In genomic region chr7:4479367-4480039, GRCh38 we compare ENCODE assay signal across 8 cellular contexts.
DNase-seq lines count a peak whose midpoint lies in the region; ATAC-seq and TF ChIP-seq lines count a peak whose summit lies in the region.

No MANE protein-coding gene starts in this region.

- H3K4me1 ChIP-seq in heart left ventricle, result no peaks in the 10 kb centered on the region
- H3K4me1 ChIP-seq in left ventricle myocardium inferior, result no peaks in the 10 kb centered on the region

- no peak for TF ChIP-seq POLR2A in heart left ventricle (IDR thresholded peaks at IDR 0.05)

- H3K27me3 ChIP-seq in heart left ventricle (no peaks in the 10 kb centered on the region), left ventricle myocardium inferior (ENCODE audit: low read depth) (peaks cover under 1% of the 10 kb centered on the region)

- WGBS in heart left ventricle, 4 donors, result 48 to 59% (median 53%) methylated on average over 12 of the region's 12 CpGs

- H3K9me3 ChIP-seq in heart left ventricle (peaks cover 0 to 12% (median 2%) of the 10 kb centered on the region in 12 donors), left ventricle myocardium inferior (replicated peaks) (peaks cover 26% of the 10 kb centered on the region)

- DNase-seq in heart left ventricle, result no peak
- no peak for DNase-seq in Right ventricle myocardium inferior (ENCODE audit: missing footprints)
- DNase-seq in NCI-H146 treated with DMSO at 0.1 percent for 48 hours (lab: John Stamatoyannopoulos, UW; ENCODE audit: unreplicated experiment), result peak; percentile 65
- DNase-seq in SW 1271 (lab: John Stamatoyannopoulos, UW), result peak; percentile 64 to 82
- DNase-seq in left ventricle myocardium inferior, result no peak
- DNase-seq in stromal cell of bone marrow (ENCODE audit: low read depth), result peak; percentile 1
- DNase-seq in stimulated activated naive CD4-positive, alpha-beta T cell (lab: John Stamatoyannopoulos, UW), result no peak

- intact Hi-C loops in heart left ventricle (cut with DNase I) (loop anchor here in 1 of 10 donors (10.0 kb wide), 1 partner anchor 555 kb away; no protein-coding TSS in a partner anchor), Right ventricle myocardium inferior (cut with DNase I) (no loop called here), left ventricle myocardium inferior (cut with micrococcal nuclease) (no loop called here)

- no peaks in the 10 kb centered on the region for H3K36me3 ChIP-seq in heart left ventricle
- no peaks in the 10 kb centered on the region for H3K36me3 ChIP-seq in left ventricle myocardium inferior

- no peak overlapping the region for H3K27ac ChIP-seq in heart left ventricle
- no peak overlapping the region for H3K27ac ChIP-seq in left ventricle myocardium inferior (replicated peaks)

- TF ChIP-seq CTCF in heart left ventricle (IDR thresholded peaks at IDR 0.05), result peak in 10 of 12 donors; percentile 20 to 44 (median 30)
- TF ChIP-seq CTCF in left ventricle myocardium inferior (IDR thresholded peaks at IDR 0.05; ENCODE audit: borderline replicate concordance), result peak; percentile 53

- ATAC-seq in heart left ventricle (peak in 2 of 4 donors; percentile 49 to 55), Right ventricle myocardium inferior (no peak), HG02763 (IDR thresholded peaks at IDR 0.05; ENCODE audit: unreplicated experiment) (no peak)

- H3K4me3 ChIP-seq in heart left ventricle (no peak overlapping the region), left ventricle myocardium inferior (no peak overlapping the region)

Comparison
In these comparisons a context has a peak if more than half of its experiments do, and no peak if none do; other contexts are left out.
1. DNase-seq: peak in NCI-H146 treated with DMSO at 0.1 percent for 48 hours (single experiment), SW 1271 (2 of 2) and stromal cell of bone marrow (single experiment); none in heart left ventricle (0 of 5), Right ventricle myocardium inferior (single experiment), left ventricle myocardium inferior (single experiment) and stimulated activated naive CD4-positive, alpha-beta T cell (0 of 6).